8 cellular contexts compared by ENCODE assay signal in the genomic region with DNA sequence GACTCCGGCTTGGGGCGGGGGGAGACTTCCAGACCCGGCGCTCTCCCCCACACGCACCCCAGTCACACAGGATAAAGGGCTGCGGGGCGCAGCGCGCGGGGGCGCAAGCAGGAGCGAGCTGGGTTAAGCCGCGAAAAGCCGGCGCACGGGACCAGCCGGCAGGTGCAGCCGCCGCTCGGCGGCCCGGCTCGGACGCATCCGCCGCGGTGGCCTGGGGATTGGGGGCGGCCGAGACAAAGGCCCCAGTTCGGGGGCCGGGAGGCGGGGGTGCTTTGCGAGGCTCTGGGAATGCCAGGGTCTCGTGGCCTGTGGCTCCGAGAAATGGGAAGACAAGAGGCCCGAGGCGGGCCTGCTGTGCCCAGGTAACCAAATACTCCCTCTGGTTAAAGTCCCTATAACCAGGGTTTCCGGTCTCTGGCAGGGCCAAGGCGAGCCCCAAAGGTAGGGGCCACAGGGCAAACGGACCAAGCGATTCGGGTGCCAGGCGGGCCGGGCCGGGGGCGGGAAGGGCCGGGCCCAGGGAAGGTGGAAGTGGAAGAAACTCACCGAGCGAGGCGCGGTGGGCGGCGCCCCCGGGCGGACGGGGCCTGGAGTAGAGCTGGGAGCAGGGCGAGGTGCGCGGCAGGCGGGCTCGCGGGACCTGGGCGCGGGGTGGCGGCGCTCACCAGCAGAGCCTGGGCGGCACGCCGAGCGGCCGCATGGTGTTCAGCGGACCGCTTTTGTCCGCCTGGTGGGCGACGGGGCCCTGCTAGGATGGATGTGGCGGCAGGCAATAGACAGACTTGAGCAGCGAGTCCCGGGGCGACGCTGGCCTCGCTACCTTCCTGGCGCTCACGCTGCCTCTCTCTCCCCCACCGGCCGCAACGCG. TPM values are rescaled to one million over a fixed set of nuclear protein-coding genes. Genes with fewer than 3 reads are reported as not detected.
DNase-seq lines count a peak whose midpoint lies in the region; ATAC-seq and TF ChIP-seq lines count a peak whose summit lies in the region.

GATA2 (minus strand) TSS at position 849 of the 868 bp plus-strand sequence. CDS start 6,170 bp downstream, outside the sequence.

- peak within 1 kb of the TSS in 1 of 2 donors; percentile 63 for H3K4me3 ChIP-seq in gastroesophageal sphincter
- H3K4me3 ChIP-seq in skeletal muscle tissue (ENCODE audit: low read length in 3 of 3), result peak within 1 kb of the TSS in 2 of 3 donors; percentile 26 to 35

- H3K27me3 ChIP-seq in gastroesophageal sphincter, result peaks cover 100% of the 10 kb centered on the region
- peaks cover 93 to 96% (median 95%) of the 10 kb centered on the region in 3 donors for H3K27me3 ChIP-seq in skeletal muscle tissue (ENCODE audit: control insufficient read depth in 3 of 3, insufficient read depth in 3 of 3, low read length in 3 of 3)

- H3K4me1 ChIP-seq in gastroesophageal sphincter, result peaks cover 0 to 74% (median 62%) of the 10 kb centered on the region in 3 donors
- peaks cover 35 to 53% (median 44%) of the 10 kb centered on the region in 3 donors for H3K4me1 ChIP-seq in skeletal muscle tissue (ENCODE audit: control insufficient read depth in 3 of 3, insufficient read depth in 3 of 3, low read length in 3 of 3)

- H3K27ac ChIP-seq in gastroesophageal sphincter (peak within 1 kb of the TSS in 1 of 4 donors; percentile 5), skeletal muscle tissue (ENCODE audit: low read depth, low read length) (no peak within 1 kb of the TSS)

- TF ChIP-seq CTCF in gastroesophageal sphincter (IDR thresholded peaks at IDR 0.05), result no peak

- ATAC-seq in gastroesophageal sphincter (no peak), HG03280 (IDR thresholded peaks at IDR 0.05; ENCODE audit: unreplicated experiment) (no peak)

- peak within 1 kb of the TSS in 1 of 3 donors; percentile 23 for H3K9ac ChIP-seq in skeletal muscle tissue (ENCODE audit: low read depth in 1 of 3, low read length in 3 of 3)

- 24% methylated on average over 33 of the region's 89 CpGs; no CpG with 5 or more reads in 1 of the 2 donors for WGBS in gastroesophageal sphincter (ENCODE audit: low coverage in 1 of 2), 2 donors

- no peak for TF ChIP-seq EP300 in gastroesophageal sphincter (IDR thresholded peaks at IDR 0.05)

- DNase-seq in NCI-H2081 (lab: John Stamatoyannopoulos, UW) (peak; percentile 37 to 64), NCI-H2081 treated with DMSO at 0.1 percent for 48 hours (lab: John Stamatoyannopoulos, UW) (no peak), RPMI7951 (ENCODE audit: low read depth) (no peak), cerebellar nuclear complex (lab: John Stamatoyannopoulos, UW) (no peak), globus pallidus (ENCODE audit: low spot score) (no peak)

- H3K9me3 ChIP-seq in gastroesophageal sphincter, result no peaks in the 10 kb centered on the region
- no peaks in the 10 kb centered on the region for H3K9me3 ChIP-seq in skeletal muscle tissue (ENCODE audit: control insufficient read depth in 3 of 3, low read length in 3 of 3)

- no peaks in the 10 kb centered on the region for H3K36me3 ChIP-seq in gastroesophageal sphincter
- peaks cover 0 to 2% (median 0%) of the 10 kb centered on the region in 3 donors for H3K36me3 ChIP-seq in skeletal muscle tissue (ENCODE audit: control insufficient read depth in 3 of 3, insufficient read depth in 3 of 3, low read length in 3 of 3)

- peak; percentile 25 to 62 for TF ChIP-seq POLR2A in gastroesophageal sphincter (IDR thresholded peaks at IDR 0.05)

RNA-seq across cellular contexts. Expression of gene GATA2, which starts in this region (rescaled TPM):
- total RNA-seq in RPMI7951 (2014; rRNA removed; shearing (Covaris generic)), result 9.0 and 10.1 TPM in 2 replicates
- total RNA-seq in gastroesophageal sphincter, result 10 to 100 TPM in 1 of 4 donors, 1 to 10 TPM in 3; 5.4 to 16.0 (median 8.1) TPM
- total RNA-seq in skeletal muscle tissue, result 0.52 TPM

Comparison
In these comparisons a context has a peak if more than half of its experiments do, and no peak if none do; other contexts are left out.
1. DNase-seq: peak in NCI-H2081 (2 of 2); none in NCI-H2081 treated with DMSO at 0.1 percent for 48 hours (single experiment), RPMI7951 (single experiment), cerebellar nuclear complex (0 of 2) and globus pallidus (single experiment).